Comparison of ENCODE assay signal across 12 cellular contexts in genomic region chr1:232553050-232553754, GRCh38.
DNase-seq lines count a peak whose midpoint lies in the region; ATAC-seq, FAIRE-seq and TF ChIP-seq lines count a peak whose summit lies in the region.
"Had no signal": no experiment of that assay in that cellular context is flagged by ENCODE, and none has a peak within 500 bp of the region (broad histone marks: within the 10 kb centered on the region; RNA-seq: fewer than 3 reads in every experiment).

No MANE protein-coding gene starts in this region.

- no peak for TF ChIP-seq CTCF in VCaP (conservative IDR thresholded peaks at IDR 0.05)
- no peak for TF ChIP-seq CTCF in ovary (IDR thresholded peaks at IDR 0.05)
- no peak for TF ChIP-seq CTCF in Calu3 (IDR thresholded peaks at IDR 0.05; ENCODE audit: unreplicated experiment)

- peaks cover 2% of the 10 kb centered on the region for H3K9me3 Mint-ChIP-seq in Calu3 (ENCODE audit: low read depth, unreplicated experiment)
- H3K9me3 Mint-ChIP-seq: activated T-helper 1 cell treated with anti-CD3 and anti-CD28 coated beads, Interleukin-12 subunit alpha, Interleukin-12 subunit beta, Interleukin-2, Interleukin-4 antibody, amounts not matched to agents 30 ng/mL and 10 ng/mL and 1 ng/mL, durations not matched to agents 14 hours and 24 hours and 36 hours had no signal

- no peak overlapping the region for H3K4me3 ChIP-seq in ovary

- ATAC-seq in GM18520 (IDR thresholded peaks at IDR 0.05; ENCODE audit: unreplicated experiment), result no peak

- H3K9me3 ChIP-seq in ovary, result no peaks in the 10 kb centered on the region
- H3K9me3 ChIP-seq: neutrophil had no signal

- no peak for FAIRE-seq in frontal cortex (lab: Jason Lieb, UNC)

- H3K27ac ChIP-seq in VCaP, result peak overlapping the region; percentile 32; the same call in 1 of the 2 replicates
- no peak overlapping the region for H3K27ac ChIP-seq in ovary
- H3K27ac ChIP-seq: neutrophil had no signal

- 47 to 52% (median 52%) methylated on average over 12 of the region's 12 CpGs for WGBS in ovary, 3 donors

- H3K27me3 ChIP-seq in ovary, result no peaks in the 10 kb centered on the region
- H3K27me3 ChIP-seq: neutrophil had no signal

- peak; percentile 61 for DNase-seq in Daoy (ENCODE audit: low read depth)
- peak; percentile 91 for DNase-seq in cardiac septum (ENCODE audit: low spot score)
- DNase-seq in ovary, result peak; percentile 54 to 76 (median 63)
- no peak for DNase-seq in frontal cortex (ENCODE audit: low spot score in 2 of 2)
- DNase-seq in activated effector memory CD4-positive, alpha-beta T cell treated with Interleukin-2 at 50 U/mL for 16 hours, result no peak
- no peak for DNase-seq in Calu3
- DNase-seq: NCI-H1930 had no signal

- H3K27me3 Mint-ChIP-seq in Calu3 (ENCODE audit: unreplicated experiment), result no peaks in the 10 kb centered on the region

- CTCF ChIA-PET in Calu3 (lab: Charles Lee), result no interaction called here

- no peak for TF ChIP-seq POLR2A in ovary (IDR thresholded peaks at IDR 0.05)

- H3K4me1 ChIP-seq in ovary (ENCODE audit: insufficient read depth), result peaks cover 26% of the 10 kb centered on the region

- no TSS peak for BruUV-seq in Calu3 (replicated peaks; lab: Mats Ljungman, UMichigan)

- TF ChIP-seq EP300 in ovary (IDR thresholded peaks at IDR 0.05), result no peak

- no peaks in the 10 kb centered on the region for H3K36me3 ChIP-seq in ovary
- H3K36me3 ChIP-seq: neutrophil had no signal

- H3K4me1 Mint-ChIP-seq in Calu3 (ENCODE audit: low read depth, unreplicated experiment), result no peaks in the 10 kb centered on the region
- H3K4me1 Mint-ChIP-seq: B cell had no signal

- H3K36me3 Mint-ChIP-seq in Calu3 (ENCODE audit: insufficient read depth, unreplicated experiment), result no peaks in the 10 kb centered on the region

- intact Hi-C loops in cardiac septum (cut with DNase I), result no loop called here
- intact Hi-C loops in ovary (cut with DNase I), result no loop called here
- intact Hi-C loops in Calu3 (cut with micrococcal nuclease; ENCODE audit: unreplicated experiment), result no loop called here

- no peak overlapping the region for H3K27ac Mint-ChIP-seq in Calu3 (ENCODE audit: unreplicated experiment)
- H3K27ac Mint-ChIP-seq: activated T-helper 1 cell treated with anti-CD3 and anti-CD28 coated beads, Interleukin-12 subunit alpha, Interleukin-12 subunit beta, Interleukin-2, Interleukin-4 antibody, amounts not matched to agents 30 ng/mL and 10 ng/mL and 1 ng/mL, durations not matched to agents 14 hours and 24 hours and 36 hours; B cell had no signal

- H3K4me3 Mint-ChIP-seq in Calu3 (ENCODE audit: low read depth, unreplicated experiment), result no peak overlapping the region
- H3K4me3 Mint-ChIP-seq: activated T-helper 1 cell treated with anti-CD3 and anti-CD28 coated beads, Interleukin-12 subunit alpha, Interleukin-12 subunit beta, Interleukin-2, Interleukin-4 antibody, amounts not matched to agents 30 ng/mL and 10 ng/mL and 1 ng/mL, durations not matched to agents 14 hours and 24 hours and 36 hours; B cell had no signal

Comparison
In these comparisons a context has a peak if more than half of its experiments do, and no peak if none do; other contexts are left out.
1. DNase-seq: peak in Daoy (single experiment), cardiac septum (single experiment) and ovary (5 of 5); none in frontal cortex (0 of 2), activated effector memory CD4-positive, alpha-beta T cell treated with Interleukin-2 at 50 U/mL for 16 hours (single experiment) and Calu3 (single experiment).